17 cellular contexts compared by ENCODE assay signal in the genomic region with DNA sequence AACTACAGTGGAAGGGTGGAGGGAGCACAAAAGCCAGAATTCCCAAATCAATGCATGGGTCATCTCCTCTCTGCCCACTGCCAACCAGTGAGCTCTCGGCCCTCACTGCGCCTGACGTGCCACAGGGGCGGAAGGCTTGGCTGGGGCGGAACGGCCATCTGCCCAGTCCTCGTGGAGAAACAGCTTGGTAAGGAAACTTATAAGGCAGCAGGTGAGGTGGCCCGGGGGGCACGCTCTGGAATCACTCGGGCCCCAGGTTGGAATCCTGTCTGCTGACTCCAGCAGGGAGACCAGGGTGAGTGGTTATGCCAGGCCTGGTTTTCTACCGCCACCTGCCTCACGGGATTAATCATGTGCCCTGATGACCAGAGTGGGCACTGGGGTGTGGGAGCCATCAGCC. TPM values are rescaled to one million over a fixed set of nuclear protein-coding genes. Genes with fewer than 3 reads are reported as not detected.
DNase-seq lines count a peak whose midpoint lies in the region; ATAC-seq and TF ChIP-seq lines count a peak whose summit lies in the region.
"Had no signal": no experiment of that assay in that cellular context is flagged by ENCODE, and none has a peak within 500 bp of the region (broad histone marks: within the 10 kb centered on the region; RNA-seq: fewer than 3 reads in every experiment).

No MANE protein-coding gene starts in this region.

- H2BK120ac ChIP-seq in mesenchymal stem cell (ENCODE audit: low read depth, low read length), result no peak overlapping the region

- no peak overlapping the region for H3K4me2 ChIP-seq in mesenchymal stem cell (ENCODE audit: low read length, poor library complexity, severe bottlenecking)
- H3K4me2 ChIP-seq: PC-9 had no signal

- no peak overlapping the region for H2BK15ac ChIP-seq in mesenchymal stem cell (ENCODE audit: low read depth, poor library complexity, severe bottlenecking)

- peak overlapping the region; percentile 14 for H2AK5ac ChIP-seq in mesenchymal stem cell (ENCODE audit: low read length, severe bottlenecking)

- H3K4me3 Mint-ChIP-seq in chondrocyte (ENCODE audit: unreplicated experiment) (no peak overlapping the region), endothelial cell (ENCODE audit: unreplicated experiment) (no peak overlapping the region)
- H3K4me3 Mint-ChIP-seq in stimulated activated naive B cell treated with anti-CD40 and anti-IgM and Interleukin-4, amounts not matched to agents 10 μg/mL and 1 μg/mL and 100 μg/mL, for 72 hours, result no peak overlapping the region
- H3K4me3 Mint-ChIP-seq: CD4-positive, alpha-beta memory T cell had no signal

- peaks cover 16% of the 10 kb centered on the region for H3K4me1 Mint-ChIP-seq in chondrocyte (ENCODE audit: low read depth)
- H3K4me1 Mint-ChIP-seq in stimulated activated naive B cell treated with anti-CD40 and anti-IgM and Interleukin-4, amounts not matched to agents 10 μg/mL and 1 μg/mL and 100 μg/mL, for 72 hours, result peaks cover 48 to 64% of the 10 kb centered on the region in 2 donors
- peaks cover 10% of the 10 kb centered on the region for H3K4me1 Mint-ChIP-seq in endothelial cell (ENCODE audit: unreplicated experiment)
- H3K4me1 Mint-ChIP-seq: CD4-positive, alpha-beta memory T cell had no signal

- H3K4me1 ChIP-seq in cardiac muscle cell (ENCODE audit: low read depth) (peaks cover 14% of the 10 kb centered on the region), left ventricle myocardium inferior (peaks cover 15% of the 10 kb centered on the region), mesenchymal stem cell (ENCODE audit: control insufficient read depth, insufficient read depth, low read depth, low read length) (peaks cover 77% of the 10 kb centered on the region)

- no peaks in the 10 kb centered on the region for H3K27me3 ChIP-seq in cardiac muscle cell
- no peaks in the 10 kb centered on the region for H3K27me3 ChIP-seq in left ventricle myocardium inferior (ENCODE audit: low read depth)
- H3K27me3 ChIP-seq in mesenchymal stem cell (ENCODE audit: control insufficient read depth in 1 of 2, insufficient read depth in 1 of 2, low read length in 2 of 2), result no peaks in the 10 kb centered on the region
- H3K27me3 ChIP-seq: BE2C had no signal

- H2BK12ac ChIP-seq in mesenchymal stem cell (ENCODE audit: low read length in 2 of 2), result no peak overlapping the region

- no peaks in the 10 kb centered on the region for H3K36me3 ChIP-seq in cardiac muscle cell
- no peaks in the 10 kb centered on the region for H3K36me3 ChIP-seq in left ventricle myocardium inferior
- H3K36me3 ChIP-seq in mesenchymal stem cell (ENCODE audit: control insufficient read depth in 1 of 2, insufficient read depth in 2 of 2, low read depth in 1 of 2, low read length in 2 of 2), result peaks cover 24 to 46% of the 10 kb centered on the region in 2 experiments

- H3K4ac ChIP-seq in mesenchymal stem cell (ENCODE audit: low read depth in 1 of 2, low read length in 2 of 2), result no peak overlapping the region

- peak overlapping the region; percentile 68 for H3K27ac ChIP-seq in cardiac muscle cell
- H3K27ac ChIP-seq in left ventricle myocardium inferior (replicated peaks), result no peak overlapping the region
- no peak overlapping the region for H3K27ac ChIP-seq in mesenchymal stem cell (ENCODE audit: low read length, poor library complexity, severe bottlenecking)
- H3K27ac ChIP-seq: PC-9 had no signal

- H3K18ac ChIP-seq in mesenchymal stem cell (ENCODE audit: low read depth in 1 of 2, low read length in 2 of 2), result no peak overlapping the region

- H3K4me3 ChIP-seq in cardiac muscle cell, result no peak overlapping the region
- no peak overlapping the region for H3K4me3 ChIP-seq in left ventricle myocardium inferior
- no peak overlapping the region for H3K4me3 ChIP-seq in mesenchymal stem cell (ENCODE audit: insufficient read depth in 1 of 2, low read depth in 1 of 2, low read length in 2 of 2)
- H3K4me3 ChIP-seq: PC-9 had no signal

- no peak overlapping the region for H2BK5ac ChIP-seq in mesenchymal stem cell (ENCODE audit: low read depth, low read length, poor library complexity, severe bottlenecking)

- H3K14ac ChIP-seq in mesenchymal stem cell (ENCODE audit: low read length in 2 of 2), result peak overlapping the region in 1 of 2 experiments; percentile 20

- WGBS in mesenchymal stem cell, result 88% methylated on average over 12 of the region's 12 CpGs

- H3K27me3 Mint-ChIP-seq in chondrocyte (ENCODE audit: low read depth) (no peaks in the 10 kb centered on the region), endothelial cell (ENCODE audit: unreplicated experiment) (peaks cover 6% of the 10 kb centered on the region)
- H3K27me3 Mint-ChIP-seq in stimulated activated naive B cell treated with anti-CD40 and anti-IgM and Interleukin-4, amounts not matched to agents 10 μg/mL and 1 μg/mL and 100 μg/mL, for 72 hours, result no peaks in the 10 kb centered on the region
- H3K27me3 Mint-ChIP-seq: CD4-positive, alpha-beta memory T cell had no signal

- H3K36me3 Mint-ChIP-seq in chondrocyte (ENCODE audit: low read depth), result peaks cover 7% of the 10 kb centered on the region
- peaks cover 41 to 47% of the 10 kb centered on the region in 2 donors for H3K36me3 Mint-ChIP-seq in stimulated activated naive B cell treated with anti-CD40 and anti-IgM and Interleukin-4, amounts not matched to agents 10 μg/mL and 1 μg/mL and 100 μg/mL, for 72 hours
- H3K36me3 Mint-ChIP-seq in endothelial cell (ENCODE audit: low read depth, unreplicated experiment), result peaks cover 4% of the 10 kb centered on the region
- H3K36me3 Mint-ChIP-seq: CD4-positive, alpha-beta memory T cell had no signal

- H2AFZ ChIP-seq in mesenchymal stem cell (ENCODE audit: low read depth, low read length), result no peak overlapping the region
- H2AFZ ChIP-seq: PC-9 had no signal

- no peaks in the 10 kb centered on the region for H3K9me3 Mint-ChIP-seq in chondrocyte (ENCODE audit: low read depth)
- no peaks in the 10 kb centered on the region for H3K9me3 Mint-ChIP-seq in stimulated activated naive B cell treated with anti-CD40 and anti-IgM and Interleukin-4, amounts not matched to agents 10 μg/mL and 1 μg/mL and 100 μg/mL, for 72 hours
- no peaks in the 10 kb centered on the region for H3K9me3 Mint-ChIP-seq in endothelial cell (ENCODE audit: unreplicated experiment)
- H3K9me3 Mint-ChIP-seq: CD4-positive, alpha-beta memory T cell had no signal

- TF ChIP-seq CTCF in cardiac muscle cell (IDR thresholded peaks at IDR 0.05; ENCODE audit: low read depth, low read length) (no peak), left ventricle myocardium inferior (IDR thresholded peaks at IDR 0.05; ENCODE audit: borderline replicate concordance) (no peak), chondrocyte (IDR thresholded peaks at IDR 0.05) (no peak), endothelial cell (IDR thresholded peaks at IDR 0.05; ENCODE audit: unreplicated experiment) (no peak)

- DNase-seq in cardiac muscle cell (ENCODE audit: low read depth in 1 of 2, low spot score in 1 of 2) (no peak), left ventricle myocardium inferior (no peak), chondrocyte (ENCODE audit: low spot score) (peak; percentile 73), mesenchymal stem cell (no peak), endothelial cell (ENCODE audit: low spot score) (no peak)
- no peak for DNase-seq in stimulated activated naive B cell treated with anti-CD40 and anti-IgM and Interleukin-4, amounts not matched to agents 10 μg/mL and 1 μg/mL and 100 μg/mL, for 72 hours
- DNase-seq in activated CD4-positive, alpha-beta T cell treated with anti-CD3 and anti-CD28 coated beads, Interleukin-2, amount 50 U/mL, for 1 hour, result no peak
- DNase-seq: BE2C; CD4-positive, alpha-beta memory T cell; DMS153; GDM1; GOT3; NCI-H187 treated with DMSO at 0.1 percent for 48 hours; NCI-H226; NCI-H524 treated with DMSO at 0.1 percent for 48 hours; PC-9 had no signal

- no peak for ATAC-seq in stimulated activated naive B cell treated with anti-CD40 and anti-IgM and Interleukin-4, amounts not matched to agents 10 μg/mL and 1 μg/mL and 100 μg/mL, for 72 hours (replicated peaks)
- no peak for ATAC-seq in HG03045 (IDR thresholded peaks at IDR 0.05; ENCODE audit: unreplicated experiment)

- H3K9ac ChIP-seq in mesenchymal stem cell (ENCODE audit: low read length), result no peak overlapping the region

- intact Hi-C loops in left ventricle myocardium inferior (cut with micrococcal nuclease), result no loop called here

- H3K23ac ChIP-seq in mesenchymal stem cell (ENCODE audit: low read length in 2 of 2), result no peak overlapping the region

- H3K27ac Mint-ChIP-seq in chondrocyte (ENCODE audit: unreplicated experiment) (no peak overlapping the region), endothelial cell (ENCODE audit: unreplicated experiment) (no peak overlapping the region)
- peak overlapping the region; percentile 57 for H3K27ac Mint-ChIP-seq in stimulated activated naive B cell treated with anti-CD40 and anti-IgM and Interleukin-4, amounts not matched to agents 10 μg/mL and 1 μg/mL and 100 μg/mL, for 72 hours

- no peak overlapping the region for H4K91ac ChIP-seq in mesenchymal stem cell (ENCODE audit: low read length)

- peaks cover 13% of the 10 kb centered on the region for H3K79me1 ChIP-seq in mesenchymal stem cell (replicated peaks; ENCODE audit: low read length, poor library complexity, severe bottlenecking)

- H4K8ac ChIP-seq in mesenchymal stem cell (ENCODE audit: low read length), result no peak overlapping the region

- H3K9me3 ChIP-seq in cardiac muscle cell (ENCODE audit: low read depth) (no peaks in the 10 kb centered on the region), left ventricle myocardium inferior (replicated peaks) (no peaks in the 10 kb centered on the region), mesenchymal stem cell (ENCODE audit: control insufficient read depth, low read length) (no peaks in the 10 kb centered on the region)
- H3K9me3 ChIP-seq: BE2C had no signal

RNA-seq across cellular contexts. Expression of a gene that starts 52.3 kb away (rescaled TPM):
- 6.7 and 10.8 TPM in 2 replicates for total RNA-seq in cardiac muscle cell
- 15.3 and 18.3 TPM in 2 replicates for polyA plus RNA-seq in cardiac muscle cell
- total RNA-seq in left ventricle myocardium inferior, result 4.1 TPM
- 17.7 to 34.2 TPM (median 19.3 TPM) in 3 replicates for total RNA-seq in chondrocyte
- 11.6 TPM for polyA plus RNA-seq in mesenchymal stem cell (2013, experiment 1 of 2)
- polyA plus RNA-seq in mesenchymal stem cell (2013, experiment 2 of 2), result 11.1 TPM
- total RNA-seq in endothelial cell (ENCODE audit: unreplicated experiment), result 27.2 TPM
